In genomic region chr6:143449082-143449481, GRCh38 we compare ENCODE assay signal across 9 cellular contexts. TPM values are rescaled to one million over a fixed set of nuclear protein-coding genes. Genes with fewer than 3 reads are reported as not detected.
DNase-seq lines count a peak whose midpoint lies in the region; ATAC-seq and TF ChIP-seq lines count a peak whose summit lies in the region.
"Had no signal": no experiment of that assay in that cellular context is flagged by ENCODE, and none has a peak within 500 bp of the region (broad histone marks: within the 10 kb centered on the region; RNA-seq: fewer than 3 reads in every experiment).

No MANE protein-coding gene starts in this region.

- H3K27me3 ChIP-seq in cardiac muscle cell, result no peaks in the 10 kb centered on the region
- H3K27me3 ChIP-seq in iPS-18a (ENCODE audit: control insufficient read depth, insufficient read depth, low read length), result no peaks in the 10 kb centered on the region
- H3K27me3 ChIP-seq in thoracic aorta (replicated peaks; ENCODE audit: insufficient read depth), result no peaks in the 10 kb centered on the region

- DNase-seq in cardiac muscle cell (ENCODE audit: low read depth in 1 of 2, low spot score in 1 of 2) (no peak), cardiac septum (ENCODE audit: low spot score) (no peak), T-helper 17 cell (no peak), thoracic aorta (ENCODE audit: low spot score) (no peak), NCI-H1694 treated with DMSO at 0.1 percent for 48 hours (lab: John Stamatoyannopoulos, UW) (no peak), activated gamma-delta T cell treated with Interleukin-2 at 50 U/mL for 16 hours (no peak)
- DNase-seq: NCI-H187 treated with DMSO at 0.1 percent for 48 hours had no signal

- H3K27ac Mint-ChIP-seq in T-helper 17 cell, result peak overlapping the region; percentile 93

- H3K4me3 ChIP-seq in cardiac muscle cell, result peak overlapping the region; percentile 71
- H3K4me3 ChIP-seq in iPS-18a (ENCODE audit: low read length), result peak overlapping the region; percentile 91
- peak overlapping the region; percentile 99 for H3K4me3 ChIP-seq in thoracic aorta

- peaks cover 23% of the 10 kb centered on the region for H3K4me1 Mint-ChIP-seq in T-helper 17 cell

- peak overlapping the region; percentile 98 for H3K4me3 Mint-ChIP-seq in T-helper 17 cell

- ATAC-seq in T-helper 17 cell (no peak), thoracic aorta (ENCODE audit: insufficient number of reproducible peaks, low FRiP score, low read depth) (no peak), GM19035 (IDR thresholded peaks at IDR 0.05; ENCODE audit: unreplicated experiment) (no peak)

- no peaks in the 10 kb centered on the region for H3K9me3 ChIP-seq in cardiac muscle cell (ENCODE audit: low read depth)
- no peaks in the 10 kb centered on the region for H3K9me3 ChIP-seq in T-helper 17 cell (ENCODE audit: control insufficient read depth, low read length, poor library complexity, severe bottlenecking)
- no peaks in the 10 kb centered on the region for H3K9me3 ChIP-seq in iPS-18a (ENCODE audit: control insufficient read depth, low read depth, low read length)
- H3K9me3 ChIP-seq in thoracic aorta, result no peaks in the 10 kb centered on the region

- intact Hi-C loops in cardiac septum (cut with DNase I), result no loop called here

- H3K27ac ChIP-seq in cardiac muscle cell (no peak overlapping the region), iPS-18a (ENCODE audit: low read length) (no peak overlapping the region), thoracic aorta (no peak overlapping the region)

- peaks cover 2% of the 10 kb centered on the region for H3K36me3 Mint-ChIP-seq in T-helper 17 cell (ENCODE audit: low read depth)

- H3K4me1 ChIP-seq in cardiac muscle cell (ENCODE audit: low read depth), result peaks cover 19% of the 10 kb centered on the region
- peaks cover 4% of the 10 kb centered on the region for H3K4me1 ChIP-seq in iPS-18a (ENCODE audit: control insufficient read depth, low read depth, low read length)
- peaks cover 21 to 27% of the 10 kb centered on the region in 2 donors for H3K4me1 ChIP-seq in thoracic aorta (ENCODE audit: control insufficient read depth in 1 of 2, low read depth in 2 of 2)

- peak overlapping the region; percentile 90 for H3K9ac ChIP-seq in iPS-18a (ENCODE audit: low read length)

- H3K27me3 Mint-ChIP-seq in T-helper 17 cell, result no peaks in the 10 kb centered on the region

- TF ChIP-seq CTCF in cardiac muscle cell (IDR thresholded peaks at IDR 0.05; ENCODE audit: low read depth, low read length), result no peak
- no peak for TF ChIP-seq CTCF in thoracic aorta (IDR thresholded peaks at IDR 0.05)

- H3K36me3 ChIP-seq in cardiac muscle cell (no peaks in the 10 kb centered on the region), iPS-18a (ENCODE audit: control insufficient read depth, low read depth, low read length) (no peaks in the 10 kb centered on the region), thoracic aorta (no peaks in the 10 kb centered on the region)

RNA-seq across cellular contexts. Expression of gene ADAT2, which starts 1.4 kb away (rescaled TPM):
- 5.7 and 5.9 TPM in 2 replicates for total RNA-seq in cardiac muscle cell
- polyA plus RNA-seq in cardiac muscle cell, result 10.9 and 13.2 TPM in 2 replicates
- 2.2 TPM for total RNA-seq in cardiac septum
- total RNA-seq in T-helper 17 cell, result 10 to 100 TPM; 19.1 to 19.8 TPM
- 10 to 100 TPM; 11.2 to 12.3 TPM for total RNA-seq in thoracic aorta

RNA-seq across cellular contexts. Expression of gene PEX3, which starts 1.5 kb away (rescaled TPM):
- total RNA-seq in cardiac muscle cell (8.9 and 17.9 TPM in 2 replicates), cardiac septum (23.1 TPM), T-helper 17 cell (10 to 100 TPM in 1 of 2 donors, 1 to 10 TPM in 1; 8.2 to 10.2 TPM), thoracic aorta (10 to 100 TPM; 11.4 to 16.2 TPM)
- polyA plus RNA-seq in cardiac muscle cell, result 34.9 and 40.0 TPM in 2 replicates
